In the genomic region with DNA sequence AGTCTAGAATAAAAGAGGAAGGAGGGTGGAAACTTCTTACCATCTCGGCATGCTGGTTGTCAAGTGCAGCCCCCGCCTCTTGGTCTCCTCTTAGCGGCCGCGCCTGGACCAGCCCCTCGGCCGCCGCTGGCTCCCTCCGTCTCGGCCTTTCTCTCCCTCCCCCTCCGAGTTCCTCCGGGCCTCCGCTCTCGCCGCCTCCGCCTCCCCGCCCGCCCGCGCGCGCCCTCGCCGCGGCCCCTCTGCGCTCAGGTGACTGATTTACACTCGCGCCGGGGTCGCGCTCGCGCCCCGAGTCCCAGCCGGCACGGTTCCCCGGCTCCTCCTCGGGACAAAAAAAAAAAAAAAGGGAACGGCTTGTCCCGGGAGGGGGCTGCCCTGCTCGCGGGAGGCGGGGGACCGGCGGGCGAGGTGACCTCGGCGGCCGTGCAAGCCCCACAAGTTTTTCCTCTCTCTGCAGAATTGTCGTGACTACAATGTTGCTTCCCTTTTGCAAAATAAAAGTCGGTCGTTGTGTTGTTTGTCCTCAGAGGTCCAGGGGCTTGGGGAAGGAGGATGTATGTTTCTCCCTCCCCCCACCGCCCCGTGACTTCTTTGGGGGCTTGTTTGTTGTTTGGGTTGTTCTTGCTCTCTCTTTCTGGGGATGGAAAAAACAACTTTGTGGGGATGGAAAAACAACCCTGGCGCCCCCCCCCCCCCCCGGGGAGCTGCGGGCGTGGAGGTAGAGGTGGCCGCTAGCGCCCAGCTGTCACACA, we compare ENCODE assay signal across 8 cellular contexts. TPM values are rescaled to one million over a fixed set of nuclear protein-coding genes. Genes with fewer than 3 reads are reported as not detected.
DNase-seq lines count a peak whose midpoint lies in the region; ATAC-seq and TF ChIP-seq lines count a peak whose summit lies in the region.

A gene with protein sequence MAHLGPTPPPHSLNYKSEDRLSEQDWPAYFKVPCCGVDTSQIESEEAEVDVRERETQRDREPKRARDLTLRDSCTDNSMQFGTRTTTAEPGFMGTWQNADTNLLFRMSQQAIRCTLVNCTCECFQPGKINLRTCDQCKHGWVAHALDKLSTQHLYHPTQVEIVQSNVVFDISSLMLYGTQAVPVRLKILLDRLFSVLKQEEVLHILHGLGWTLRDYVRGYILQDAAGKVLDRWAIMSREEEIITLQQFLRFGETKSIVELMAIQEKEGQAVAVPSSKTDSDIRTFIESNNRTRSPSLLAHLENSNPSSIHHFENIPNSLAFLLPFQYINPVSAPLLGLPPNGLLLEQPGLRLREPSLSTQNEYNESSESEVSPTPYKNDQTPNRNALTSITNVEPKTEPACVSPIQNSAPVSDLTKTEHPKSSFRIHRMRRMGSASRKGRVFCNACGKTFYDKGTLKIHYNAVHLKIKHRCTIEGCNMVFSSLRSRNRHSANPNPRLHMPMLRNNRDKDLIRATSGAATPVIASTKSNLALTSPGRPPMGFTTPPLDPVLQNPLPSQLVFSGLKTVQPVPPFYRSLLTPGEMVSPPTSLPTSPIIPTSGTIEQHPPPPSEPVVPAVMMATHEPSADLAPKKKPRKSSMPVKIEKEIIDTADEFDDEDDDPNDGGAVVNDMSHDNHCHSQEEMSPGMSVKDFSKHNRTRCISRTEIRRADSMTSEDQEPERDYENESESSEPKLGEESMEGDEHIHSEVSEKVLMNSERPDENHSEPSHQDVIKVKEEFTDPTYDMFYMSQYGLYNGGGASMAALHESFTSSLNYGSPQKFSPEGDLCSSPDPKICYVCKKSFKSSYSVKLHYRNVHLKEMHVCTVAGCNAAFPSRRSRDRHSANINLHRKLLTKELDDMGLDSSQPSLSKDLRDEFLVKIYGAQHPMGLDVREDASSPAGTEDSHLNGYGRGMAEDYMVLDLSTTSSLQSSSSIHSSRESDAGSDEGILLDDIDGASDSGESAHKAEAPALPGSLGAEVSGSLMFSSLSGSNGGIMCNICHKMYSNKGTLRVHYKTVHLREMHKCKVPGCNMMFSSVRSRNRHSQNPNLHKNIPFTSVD (minus strand): TSS at position 65 of the 752 bp plus-strand sequence. CDS start 22 bp downstream, at position 43.

- peak within 1 kb of the TSS; percentile 98 for H2BK120ac ChIP-seq in mesenchymal stem cell (ENCODE audit: low read depth, low read length)

- H3K4me1 Mint-ChIP-seq in T-helper 1 cell treated with Interleukin-12 subunit alpha and Interleukin-12 subunit beta and Interleukin-4 antibody, amounts not matched to agents 30 μg/mL and 1 μg/mL, for 36 hours (ENCODE audit: low read depth) = no peaks in the 10 kb centered on the region
- H3K4me1 Mint-ChIP-seq in endodermal cell = peaks cover 5% of the 10 kb centered on the region

- peaks cover 45% of the 10 kb centered on the region for H3K27me3 Mint-ChIP-seq in T-helper 1 cell treated with Interleukin-12 subunit alpha and Interleukin-12 subunit beta and Interleukin-4 antibody, amounts not matched to agents 30 μg/mL and 1 μg/mL, for 36 hours (ENCODE audit: low read depth)
- H3K27me3 Mint-ChIP-seq in endodermal cell (ENCODE audit: insufficient read depth) = peaks cover 45% of the 10 kb centered on the region

- no peak for DNase-seq in T-helper 1 cell
- peak; percentile 54 for DNase-seq in RPMI7951 (ENCODE audit: low read depth)
- peak; percentile 89 for DNase-seq in endodermal cell
- DNase-seq in mesenchymal stem cell = peak; percentile 73
- peak in 1 of 2 donors; percentile 36 for DNase-seq in tibial nerve (ENCODE audit: low spot score in 2 of 2)
- no peak for DNase-seq in activated CD8-positive, alpha-beta memory T cell treated with anti-CD3 and anti-CD28 coated beads for 24 hours

- H3K27ac Mint-ChIP-seq in T-helper 1 cell treated with Interleukin-12 subunit alpha and Interleukin-12 subunit beta and Interleukin-4 antibody, amounts not matched to agents 30 μg/mL and 1 μg/mL, for 36 hours = no peak within 1 kb of the TSS
- peak within 1 kb of the TSS; percentile 90 for H3K27ac Mint-ChIP-seq in endodermal cell

- peak within 1 kb of the TSS; percentile 99 for H3K4me2 ChIP-seq in mesenchymal stem cell (ENCODE audit: low read length, poor library complexity, severe bottlenecking)

- H4K91ac ChIP-seq in mesenchymal stem cell (ENCODE audit: low read length) = peak within 1 kb of the TSS; percentile 86

- peak in 1 of 2 donors; percentile 25 for TF ChIP-seq POLR2A in tibial nerve (IDR thresholded peaks at IDR 0.05)

- WGBS in endodermal cell (ENCODE audit: insufficient coverage in 1 of 2, insufficient read length in 1 of 2), 2 experiments = 0 to 2% methylated on average over 13 to 56 of the region's 60 CpGs
- 1% methylated on average over 51 of the region's 60 CpGs for WGBS in mesenchymal stem cell
- 2% methylated on average over 41 to 57 of the region's 60 CpGs for WGBS in tibial nerve, 2 donors

- no peaks in the 10 kb centered on the region for H3K9me3 Mint-ChIP-seq in T-helper 1 cell treated with Interleukin-12 subunit alpha and Interleukin-12 subunit beta and Interleukin-4 antibody, amounts not matched to agents 30 μg/mL and 1 μg/mL, for 36 hours
- H3K9me3 Mint-ChIP-seq in endodermal cell = no peaks in the 10 kb centered on the region

- peak within 1 kb of the TSS; percentile 47 for H2BK5ac ChIP-seq in mesenchymal stem cell (ENCODE audit: low read depth, low read length, poor library complexity, severe bottlenecking)

- peak within 1 kb of the TSS; percentile 80 for H2AK5ac ChIP-seq in mesenchymal stem cell (ENCODE audit: low read length, severe bottlenecking)

- H3K4me3 Mint-ChIP-seq in T-helper 1 cell treated with Interleukin-12 subunit alpha and Interleukin-12 subunit beta and Interleukin-4 antibody, amounts not matched to agents 30 μg/mL and 1 μg/mL, for 36 hours = peak within 1 kb of the TSS; percentile 59
- peak within 1 kb of the TSS; percentile 82 for H3K4me3 Mint-ChIP-seq in endodermal cell

- peak within 1 kb of the TSS; percentile 7 for H3K9ac ChIP-seq in endodermal cell (ENCODE audit: extremely low read depth, low read length, poor library complexity, severe bottlenecking)
- H3K9ac ChIP-seq in mesenchymal stem cell (ENCODE audit: low read length) = peak within 1 kb of the TSS; percentile 95

- H3K36me3 Mint-ChIP-seq in T-helper 1 cell treated with Interleukin-12 subunit alpha and Interleukin-12 subunit beta and Interleukin-4 antibody, amounts not matched to agents 30 μg/mL and 1 μg/mL, for 36 hours (ENCODE audit: low read depth) = no peaks in the 10 kb centered on the region
- no peaks in the 10 kb centered on the region for H3K36me3 Mint-ChIP-seq in endodermal cell (ENCODE audit: low read depth)

- H3K4me1 ChIP-seq in endodermal cell (ENCODE audit: control insufficient read depth, insufficient read depth, low read length) (peaks cover 6% of the 10 kb centered on the region), mesenchymal stem cell (ENCODE audit: control insufficient read depth, insufficient read depth, low read depth, low read length) (no peaks in the 10 kb centered on the region), tibial nerve (peaks cover 0 to 10% (median 0%) of the 10 kb centered on the region in 4 donors)

- TF ChIP-seq CTCF in endodermal cell (conservative IDR thresholded peaks at IDR 0.05) (peak; percentile 47), tibial nerve (IDR thresholded peaks at IDR 0.05) (no peak)

- H3K23ac ChIP-seq in mesenchymal stem cell (ENCODE audit: low read length in 2 of 2) = peak within 1 kb of the TSS; percentile 62 to 89

- H4K8ac ChIP-seq in mesenchymal stem cell (ENCODE audit: low read length) = peak within 1 kb of the TSS; percentile 82

- peak within 1 kb of the TSS; percentile 80 to 87 for H3K18ac ChIP-seq in mesenchymal stem cell (ENCODE audit: low read depth in 1 of 2, low read length in 2 of 2)

- H3K9me3 ChIP-seq in endodermal cell (ENCODE audit: control insufficient read depth, low read length) (no peaks in the 10 kb centered on the region), mesenchymal stem cell (ENCODE audit: control insufficient read depth, low read length) (no peaks in the 10 kb centered on the region), tibial nerve (no peaks in the 10 kb centered on the region)

- H3K79me1 ChIP-seq in mesenchymal stem cell (replicated peaks; ENCODE audit: low read length, poor library complexity, severe bottlenecking) = peaks cover 2% of the 10 kb centered on the region

- peak within 1 kb of the TSS; percentile 84 for H3K4me3 ChIP-seq in endodermal cell (ENCODE audit: low read length)
- peak within 1 kb of the TSS; percentile 77 to 86 for H3K4me3 ChIP-seq in mesenchymal stem cell (ENCODE audit: insufficient read depth in 1 of 2, low read depth in 1 of 2, low read length in 2 of 2)
- H3K4me3 ChIP-seq in tibial nerve = peak within 1 kb of the TSS; percentile 42 to 83 (median 60)

- no peak for ATAC-seq in GM18511 (IDR thresholded peaks at IDR 0.05; ENCODE audit: unreplicated experiment)

- H2AFZ ChIP-seq in mesenchymal stem cell (ENCODE audit: low read depth, low read length) = peak within 1 kb of the TSS; percentile 82

- peak within 1 kb of the TSS in 1 of 2 experiments; percentile 89 for H2BK12ac ChIP-seq in mesenchymal stem cell (ENCODE audit: low read length in 2 of 2)

- H2BK15ac ChIP-seq in mesenchymal stem cell (ENCODE audit: low read depth, poor library complexity, severe bottlenecking) = peak within 1 kb of the TSS; percentile 90

- H3K36me3 ChIP-seq in endodermal cell (ENCODE audit: control insufficient read depth, insufficient read depth, low read length) = no peaks in the 10 kb centered on the region
- no peaks in the 10 kb centered on the region for H3K36me3 ChIP-seq in mesenchymal stem cell (ENCODE audit: control insufficient read depth in 1 of 2, insufficient read depth in 2 of 2, low read depth in 1 of 2, low read length in 2 of 2)
- no peaks in the 10 kb centered on the region for H3K36me3 ChIP-seq in tibial nerve

- no peak for TF ChIP-seq EP300 in tibial nerve (IDR thresholded peaks at IDR 0.05)

- H3K27me3 ChIP-seq in endodermal cell (ENCODE audit: control insufficient read depth, insufficient read depth, low read length, poor library complexity, severe bottlenecking) (peaks cover 53% of the 10 kb centered on the region), mesenchymal stem cell (ENCODE audit: control insufficient read depth in 1 of 2, insufficient read depth in 1 of 2, low read length in 2 of 2) (no peaks in the 10 kb centered on the region), tibial nerve (no peaks in the 10 kb centered on the region)

- H3K14ac ChIP-seq in mesenchymal stem cell (ENCODE audit: low read length in 2 of 2) = peak within 1 kb of the TSS; percentile 36 to 81

- H3K27ac ChIP-seq in endodermal cell (ENCODE audit: low read depth, low read length) (peak within 1 kb of the TSS; percentile 36), mesenchymal stem cell (ENCODE audit: low read length, poor library complexity, severe bottlenecking) (peak within 1 kb of the TSS; percentile 56), tibial nerve (peak within 1 kb of the TSS; percentile 9 to 92 (median 84))

- H3K4ac ChIP-seq in mesenchymal stem cell (ENCODE audit: low read depth in 1 of 2, low read length in 2 of 2) = peak within 1 kb of the TSS; percentile 35 to 93

RNA-seq across cellular contexts. Expression of the gene that starts here (rescaled TPM):
- 6.8 and 8.8 TPM in 2 replicates for total RNA-seq in RPMI7951 (2014; rRNA removed; shearing (Covaris generic))
- 10 to 100 TPM in 1 of 2 donors, 1 to 10 TPM in 1; 3.0 to 10.5 TPM for total RNA-seq in endodermal cell
- 8.1 TPM for polyA plus RNA-seq in endodermal cell (2013, experiment 1 of 2)
- polyA plus RNA-seq in endodermal cell (2013, experiment 2 of 2) = 8.7 TPM
- 7.0 TPM for polyA plus RNA-seq in mesenchymal stem cell (2013, experiment 1 of 2)
- 6.8 TPM for polyA plus RNA-seq in mesenchymal stem cell (2013, experiment 2 of 2)
- 10 to 100 TPM; 69.9 to 89.6 (median 88.4) TPM for total RNA-seq in tibial nerve

Comparison
In these comparisons a context has a peak if more than half of its experiments do, and no peak if none do; other contexts are left out.
1. DNase-seq: peak in RPMI7951 (single experiment), endodermal cell (single experiment) and mesenchymal stem cell (single experiment); none in T-helper 1 cell (0 of 5) and activated CD8-positive, alpha-beta memory T cell treated with anti-CD3 and anti-CD28 coated beads for 24 hours (single experiment).
2. Peak in every context shown above with its lines, with median percentiles within 50 percentile points of each other: H3K27ac ChIP-seq and H3K4me3 ChIP-seq.